In genomic region chr2:232238108-232238507, GRCh38 we compare ENCODE assay signal across 17 cellular contexts.
DNase-seq lines count a peak whose midpoint lies in the region; ATAC-seq, FAIRE-seq and TF ChIP-seq lines count a peak whose summit lies in the region.
"Had no signal": no experiment of that assay in that cellular context is flagged by ENCODE, and none has a peak within 500 bp of the region (broad histone marks: within the 10 kb centered on the region; RNA-seq: fewer than 3 reads in every experiment).

No MANE protein-coding gene starts in this region.

- H3K4me1 ChIP-seq in endothelial cell of umbilical vein (ENCODE audit: control insufficient read depth, extremely low read depth, insufficient read depth, low read length) (no peaks in the 10 kb centered on the region), gastroesophageal sphincter (peaks cover 0 to 27% (median 0%) of the 10 kb centered on the region in 3 donors), upper lobe of right lung (no peaks in the 10 kb centered on the region)

- no peak for TF ChIP-seq EP300 in gastroesophageal sphincter (IDR thresholded peaks at IDR 0.05)

- H3K9ac ChIP-seq in endothelial cell of umbilical vein (replicated peaks; ENCODE audit: extremely low read depth, insufficient read depth, low read length): no peak overlapping the region

- H4K20me1 ChIP-seq in endothelial cell of umbilical vein (replicated peaks; ENCODE audit: control insufficient read depth, extremely low read depth, insufficient read depth, low read length): no peaks in the 10 kb centered on the region

- H3K79me2 ChIP-seq in endothelial cell of umbilical vein (ENCODE audit: control insufficient read depth, insufficient read depth, low read length): no peaks in the 10 kb centered on the region

- 100% methylated on average over 2 of the region's 2 CpGs for WGBS in gastroesophageal sphincter (ENCODE audit: low coverage in 1 of 2), 2 donors

- no peaks in the 10 kb centered on the region for H3K27me3 Mint-ChIP-seq in osteocyte (ENCODE audit: unreplicated experiment)
- no peaks in the 10 kb centered on the region for H3K27me3 Mint-ChIP-seq in mesothelial cell of epicardium (ENCODE audit: low read depth)
- H3K27me3 Mint-ChIP-seq: IgD-negative memory B cell had no signal

- peak; percentile 44 for DNase-seq in activated CD8-positive, alpha-beta memory T cell treated with anti-CD3 and anti-CD28 coated beads, Interleukin-2, amount 50 U/mL, for 48 hours
- DNase-seq in activated CD8-positive, alpha-beta memory T cell treated with anti-CD3 and anti-CD28 coated beads, Interleukin-2, amount 50 U/mL, for 4 hours: no peak
- DNase-seq in OCI-M1 (lab: John Stamatoyannopoulos, UW): peak; percentile 7
- DNase-seq in endothelial cell of umbilical vein (ENCODE audit: low read depth, low spot score): peak; percentile 10
- peak; percentile 34 for DNase-seq in osteocyte (ENCODE audit: extremely low spot score, unreplicated experiment)
- DNase-seq in mesothelial cell of epicardium (ENCODE audit: low spot score in 2 of 2, unreplicated experiment in 2 of 2): no peak
- no peak for DNase-seq in upper lobe of right lung
- DNase-seq: amygdala, glutamatergic neuron, lower lobe of right lung, natural killer cell, NCI-H2081 treated with DMSO at 0.1 percent for 48 hours, NCI-H774, psoas muscle had no signal

- CTCF ChIA-PET in endothelial cell of umbilical vein (lab: Charles Lee): no interaction called here

- dilution Hi-C loops in endothelial cell of umbilical vein (cut with MboI; ENCODE audit: extremely low pct_ligation_motif_present, low sequenced_read_pairs): no loop called here

- H3K27ac ChIP-seq in endothelial cell of umbilical vein (ENCODE audit: insufficient read depth, low read depth, low read length) (no peak overlapping the region), gastroesophageal sphincter (no peak overlapping the region), upper lobe of right lung (no peak overlapping the region)
- H3K27ac ChIP-seq: lower lobe of right lung, psoas muscle had no signal

- TF ChIP-seq CTCF in endothelial cell of umbilical vein (IDR thresholded peaks at IDR 0.05; ENCODE audit: extremely low read depth in 1 of 2, insufficient read depth in 1 of 2, low read depth in 1 of 2, low read length in 2 of 2): no peak
- TF ChIP-seq CTCF in osteocyte (IDR thresholded peaks at IDR 0.05): no peak
- no peak for TF ChIP-seq CTCF in gastroesophageal sphincter (IDR thresholded peaks at IDR 0.05)
- no peak for TF ChIP-seq CTCF in mesothelial cell of epicardium (IDR thresholded peaks at IDR 0.05; ENCODE audit: unreplicated experiment)
- no peak for TF ChIP-seq CTCF in upper lobe of right lung (IDR thresholded peaks at IDR 0.05)

- H3K9me1 ChIP-seq in endothelial cell of umbilical vein (replicated peaks; ENCODE audit: control insufficient read depth, extremely low read depth, insufficient read depth, low read length): no peaks in the 10 kb centered on the region

- peaks cover 17% of the 10 kb centered on the region for H3K4me1 Mint-ChIP-seq in osteocyte (ENCODE audit: unreplicated experiment)
- H3K4me1 Mint-ChIP-seq in mesothelial cell of epicardium: peaks cover 2% of the 10 kb centered on the region
- H3K4me1 Mint-ChIP-seq: IgD-negative memory B cell had no signal

- ATAC-seq in gastroesophageal sphincter (no peak), upper lobe of right lung (no peak)
- ATAC-seq: natural killer cell, psoas muscle had no signal

- H3K27me3 ChIP-seq in endothelial cell of umbilical vein (ENCODE audit: control insufficient read depth in 2 of 2, insufficient read depth in 2 of 2, low read length in 2 of 2) (no peaks in the 10 kb centered on the region), gastroesophageal sphincter (no peaks in the 10 kb centered on the region), upper lobe of right lung (no peaks in the 10 kb centered on the region)

- no peak for FAIRE-seq in endothelial cell of umbilical vein (lab: Jason Lieb, UNC)
- FAIRE-seq: RCC 7860 had no signal

- intact Hi-C loops in endothelial cell of umbilical vein (cut with micrococcal nuclease): no loop called here
- intact Hi-C loops in upper lobe of right lung (cut with DNase I): no loop called here

- TF ChIP-seq POLR2A in endothelial cell of umbilical vein (IDR thresholded peaks at IDR 0.05; ENCODE audit: low read depth, low read length) (no peak), gastroesophageal sphincter (IDR thresholded peaks at IDR 0.05) (no peak)

- H3K9me3 Mint-ChIP-seq in osteocyte (ENCODE audit: unreplicated experiment) (no peaks in the 10 kb centered on the region), mesothelial cell of epicardium (no peaks in the 10 kb centered on the region)
- H3K9me3 Mint-ChIP-seq: IgD-negative memory B cell, natural killer cell had no signal

- POLR2A ChIA-PET in endothelial cell of umbilical vein (lab: Charles Lee): no interaction called here

- H3K27ac Mint-ChIP-seq in osteocyte (ENCODE audit: unreplicated experiment): no peak overlapping the region
- no peak overlapping the region for H3K27ac Mint-ChIP-seq in mesothelial cell of epicardium

- BruUV-seq in endothelial cell of umbilical vein (replicated peaks; lab: Mats Ljungman, UMichigan): no TSS peak

- H3K4me3 Mint-ChIP-seq in osteocyte (ENCODE audit: unreplicated experiment): no peak overlapping the region
- no peak overlapping the region for H3K4me3 Mint-ChIP-seq in mesothelial cell of epicardium
- H3K4me3 Mint-ChIP-seq: IgD-negative memory B cell, natural killer cell had no signal

- H2AFZ ChIP-seq in endothelial cell of umbilical vein (ENCODE audit: low read depth, low read length): no peak overlapping the region

- H3K4me2 ChIP-seq in endothelial cell of umbilical vein (ENCODE audit: insufficient read depth, low read length): no peak overlapping the region

- H3K9me3 ChIP-seq in endothelial cell of umbilical vein (replicated peaks; ENCODE audit: control insufficient read depth, insufficient read depth, low read length) (no peaks in the 10 kb centered on the region), gastroesophageal sphincter (no peaks in the 10 kb centered on the region), upper lobe of right lung (no peaks in the 10 kb centered on the region)
- H3K9me3 ChIP-seq: lower lobe of right lung, psoas muscle had no signal

- H3K4me3 ChIP-seq in endothelial cell of umbilical vein (replicated peaks in 1 of 3; ENCODE audit: insufficient read depth in 1 of 3, low read depth in 1 of 3, low read length in 3 of 3) (no peak overlapping the region), gastroesophageal sphincter (no peak overlapping the region), upper lobe of right lung (no peak overlapping the region)
- H3K4me3 ChIP-seq: lower lobe of right lung, psoas muscle had no signal

- peaks cover 13% of the 10 kb centered on the region for H3K36me3 Mint-ChIP-seq in osteocyte (ENCODE audit: unreplicated experiment)
- peaks cover 10% of the 10 kb centered on the region for H3K36me3 Mint-ChIP-seq in mesothelial cell of epicardium
- H3K36me3 Mint-ChIP-seq: natural killer cell had no signal

- H3K36me3 ChIP-seq in endothelial cell of umbilical vein (ENCODE audit: control insufficient read depth in 2 of 2, extremely low read depth in 1 of 2, insufficient read depth in 2 of 2, low read length in 2 of 2) (no peaks in the 10 kb centered on the region), gastroesophageal sphincter (peaks cover 0 to 30% of the 10 kb centered on the region in 2 donors), upper lobe of right lung (peaks cover 12% of the 10 kb centered on the region)

TF ChIP-seq in endothelial cell of umbilical vein, 7 proteins besides CTCF, POLR2A, EP300 and RAD21:
- no peak for TF ChIP-seq MAX (IDR thresholded peaks at IDR 0.05; ENCODE audit: insufficient read depth, insufficient read length)
- TF ChIP-seq GATA2 (IDR thresholded peaks at IDR 0.05; ENCODE audit: insufficient read depth, insufficient read length, low read depth, low read length): peak; percentile 46
- no peak for TF ChIP-seq JUN (IDR thresholded peaks at IDR 0.05; ENCODE audit: borderline replicate concordance, insufficient read depth, insufficient read length, low read depth)

Comparison
In these comparisons a context has a peak if more than half of its experiments do, and no peak if none do; other contexts are left out.
1. DNase-seq: peak in activated CD8-positive, alpha-beta memory T cell treated with anti-CD3 and anti-CD28 coated beads, Interleukin-2, amount 50 U/mL, for 48 hours (single experiment), OCI-M1 (single experiment), endothelial cell of umbilical vein (single experiment) and osteocyte (single experiment); none in activated CD8-positive, alpha-beta memory T cell treated with anti-CD3 and anti-CD28 coated beads, Interleukin-2, amount 50 U/mL, for 4 hours (single experiment), mesothelial cell of epicardium (0 of 2) and upper lobe of right lung (single experiment).